Comparison of ENCODE assay signal across 8 cellular contexts in the genomic region with DNA sequence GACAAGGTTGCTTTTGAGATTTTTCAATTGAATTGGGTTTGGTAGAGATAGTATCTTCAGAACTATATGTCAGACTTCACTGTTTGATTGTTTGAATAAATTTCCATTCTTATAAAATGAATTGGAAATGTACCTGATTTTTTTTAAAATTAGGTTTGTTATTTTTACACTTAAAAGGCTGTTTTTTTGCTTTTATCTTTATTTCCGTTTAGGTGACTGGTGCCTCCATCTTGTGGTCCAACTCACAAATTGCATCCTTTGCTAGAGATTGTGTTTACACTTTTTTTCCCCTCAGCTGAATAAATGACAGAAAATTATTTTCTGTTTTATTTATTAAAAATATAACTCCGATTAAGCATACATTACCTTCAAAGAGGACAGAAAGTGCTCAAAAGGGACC.
DNase-seq lines count a peak whose midpoint lies in the region; ATAC-seq and TF ChIP-seq lines count a peak whose summit lies in the region.

No MANE protein-coding gene starts in this region.

- H3K9ac ChIP-seq in SK-N-MC (ENCODE audit: insufficient read length) = peak overlapping the region; percentile 18

- no peaks in the 10 kb centered on the region for H3K36me3 ChIP-seq in GM06990 (ENCODE audit: control insufficient read depth, insufficient read depth, low read length)
- H3K36me3 ChIP-seq in SK-N-MC (ENCODE audit: insufficient read depth, low read length) = peaks cover 4% of the 10 kb centered on the region; the same call in 1 of the 2 replicates

- ATAC-seq in HG02840 (IDR thresholded peaks at IDR 0.05; ENCODE audit: low FRiP score, unreplicated experiment) = no peak
- no peak for ATAC-seq in HG02884 (IDR thresholded peaks at IDR 0.05; ENCODE audit: unreplicated experiment)

- peaks cover 7% of the 10 kb centered on the region; the same call in 1 of the 2 replicates for H3K9me3 ChIP-seq in SK-N-MC (ENCODE audit: low read depth, low read length)

- TF ChIP-seq CTCF in 22Rv1 (IDR thresholded peaks at IDR 0.05) (peak; percentile 67), GM06990 (IDR thresholded peaks at IDR 0.05; ENCODE audit: insufficient read depth, low read length, poor library complexity, severe bottlenecking) (peak; percentile 42), coronary artery (IDR thresholded peaks at IDR 0.05) (no peak)

- H3K4me3 ChIP-seq in GM06990 (replicated peaks; ENCODE audit: low read depth, low read length) = no peak overlapping the region
- H3K4me3 ChIP-seq in SK-N-MC = peak overlapping the region; percentile 43
- no peak overlapping the region for H3K4me3 ChIP-seq in coronary artery

- DNase-seq in GM06990 (ENCODE audit: extremely low read depth, insufficient read length) (no peak), SK-N-MC (ENCODE audit: low read depth, low spot score) (no peak), glomerular visceral epithelial cell (ENCODE audit: extremely low spot score) (peak; percentile 29), coronary artery (ENCODE audit: low spot score) (no peak), NCI-H2081 treated with DMSO at 0.1 percent for 48 hours (lab: John Stamatoyannopoulos, UW) (no peak)

- no peaks in the 10 kb centered on the region for H3K27me3 ChIP-seq in GM06990 (replicated peaks; ENCODE audit: control insufficient read depth, insufficient read depth, low read length)

- H3K27ac ChIP-seq in 22Rv1 = no peak overlapping the region
- peak overlapping the region; percentile 69 for H3K27ac ChIP-seq in SK-N-MC
- H3K27ac ChIP-seq in coronary artery = no peak overlapping the region
